In genomic region chr6:148757944-148758343, GRCh38 we compare ENCODE assay signal across 10 cellular contexts. TPM values are rescaled to one million over a fixed set of nuclear protein-coding genes. Genes with fewer than 3 reads are reported as not detected.
A peak's percentile ranks its signal among the peaks of the same experiment; 100 is the strongest.
DNase-seq lines count a peak whose midpoint lies in the region; ATAC-seq lines count a peak whose summit lies in the region.
"Had no signal": no experiment of that assay in that cellular context is flagged by ENCODE, and none has a peak within 500 bp of the region (broad histone marks: within the 10 kb centered on the region; RNA-seq: fewer than 3 reads in every experiment).

No MANE protein-coding gene starts in this region.

- peaks cover 0 to 1% (median 0%) of the 10 kb centered on the region in 7 donors for H3K9me3 Mint-ChIP-seq in CD4-positive, CD25-positive, alpha-beta regulatory T cell
- no peaks in the 10 kb centered on the region for H3K9me3 Mint-ChIP-seq in activated naive CD8-positive, alpha-beta T cell treated with anti-CD3 and anti-CD28 coated beads for 36 hours

- no peaks in the 10 kb centered on the region for H3K36me3 ChIP-seq in CD4-positive, CD25-positive, alpha-beta regulatory T cell (ENCODE audit: control insufficient read depth, insufficient read depth, low read length)

- H3K27ac ChIP-seq in CD4-positive, CD25-positive, alpha-beta regulatory T cell (ENCODE audit: insufficient read depth, low read length, poor library complexity, severe bottlenecking) = no peak overlapping the region

- peak overlapping the region; percentile 2 for H3K4me3 ChIP-seq in CD4-positive, CD25-positive, alpha-beta regulatory T cell (ENCODE audit: low read depth, low read length)

- H3K4me1 Mint-ChIP-seq in CD4-positive, CD25-positive, alpha-beta regulatory T cell = peaks cover 25 to 45% (median 37%) of the 10 kb centered on the region in 4 donors
- peaks cover 42% of the 10 kb centered on the region for H3K4me1 Mint-ChIP-seq in activated naive CD8-positive, alpha-beta T cell treated with anti-CD3 and anti-CD28 coated beads for 36 hours

- H3K9me3 ChIP-seq in CD4-positive, CD25-positive, alpha-beta regulatory T cell (ENCODE audit: control insufficient read depth in 2 of 2, low read length in 2 of 2) = no peaks in the 10 kb centered on the region

- no peaks in the 10 kb centered on the region for H3K36me3 Mint-ChIP-seq in CD4-positive, CD25-positive, alpha-beta regulatory T cell
- H3K36me3 Mint-ChIP-seq in activated naive CD8-positive, alpha-beta T cell treated with anti-CD3 and anti-CD28 coated beads for 36 hours = no peaks in the 10 kb centered on the region

- no peak for ATAC-seq in CD4-positive, CD25-positive, alpha-beta regulatory T cell (ENCODE audit: low read depth in 2 of 2)
- ATAC-seq in GM18519 (IDR thresholded peaks at IDR 0.05; ENCODE audit: low FRiP score, unreplicated experiment) (peak; percentile 34), HG03469 (IDR thresholded peaks at IDR 0.05; ENCODE audit: unreplicated experiment) (peak; percentile 19)

- H3K4me3 Mint-ChIP-seq in CD4-positive, CD25-positive, alpha-beta regulatory T cell = peak overlapping the region in 1 of 4 donors; percentile 37
- H3K4me3 Mint-ChIP-seq in activated naive CD8-positive, alpha-beta T cell treated with anti-CD3 and anti-CD28 coated beads for 36 hours = no peak overlapping the region

- in situ Hi-C loops in ACHN (cut with HindIII; ENCODE audit: low pct_ligation_motif_present, low pct_unique_long_range_greater_than_20kb, low sequenced_read_pairs) = no loop called here

- peaks cover 57% of the 10 kb centered on the region for H3K27me3 Mint-ChIP-seq in CD4-positive, CD25-positive, alpha-beta regulatory T cell
- H3K27me3 Mint-ChIP-seq in activated naive CD8-positive, alpha-beta T cell treated with anti-CD3 and anti-CD28 coated beads for 36 hours = peaks cover 19% of the 10 kb centered on the region

- H3K27me3 ChIP-seq in CD4-positive, CD25-positive, alpha-beta regulatory T cell (ENCODE audit: control insufficient read depth, insufficient read depth, low read length) = peaks cover 8% of the 10 kb centered on the region

- peaks cover 37% of the 10 kb centered on the region for H3K4me1 ChIP-seq in CD4-positive, CD25-positive, alpha-beta regulatory T cell (ENCODE audit: control insufficient read depth, insufficient read depth, low read length, poor library complexity, severe bottlenecking)

- H3K27ac Mint-ChIP-seq in CD4-positive, CD25-positive, alpha-beta regulatory T cell = peak overlapping the region in 2 of 3 donors; percentile 15 to 49
- H3K27ac Mint-ChIP-seq in activated naive CD8-positive, alpha-beta T cell treated with anti-CD3 and anti-CD28 coated beads for 36 hours = peak overlapping the region; percentile 65

- no peak for DNase-seq in CD4-positive, CD25-positive, alpha-beta regulatory T cell
- no peak for DNase-seq in activated naive CD8-positive, alpha-beta T cell treated with anti-CD3 and anti-CD28 coated beads for 36 hours
- DNase-seq in HK-2 (ENCODE audit: unreplicated experiment) (no peak), ACHN (no peak), SIG-M5 treated with dmso at 0.1 percent for 504 hours (lab: John Stamatoyannopoulos, UW; ENCODE audit: unreplicated experiment) (no peak), NCI-H1436 (lab: John Stamatoyannopoulos, UW) (no peak)
- DNase-seq: NCI-H1105 treated with DMSO at 0.1 percent for 48 hours, NCI-H526 treated with DMSO at 0.1 percent for 48 hours had no signal

RNA-seq across cellular contexts. Expression of gene UST, which starts 11.1 kb away (rescaled TPM):
- 1.7 TPM for total RNA-seq in CD4-positive, CD25-positive, alpha-beta regulatory T cell
- polyA plus RNA-seq in CD4-positive, CD25-positive, alpha-beta regulatory T cell = 1 to 10 TPM; 1.1 to 2.9 (median 2.7) TPM
- total RNA-seq in activated naive CD8-positive, alpha-beta T cell treated with anti-CD3 and anti-CD28 coated beads for 36 hours = under 1 TPM; 0.82 to 0.89 TPM

Comparison
In these comparisons a context has a peak if more than half of its experiments do, and no peak if none do; other contexts are left out.
1. ATAC-seq: peak in GM18519 (single experiment) and HG03469 (single experiment); none in CD4-positive, CD25-positive, alpha-beta regulatory T cell (0 of 2).